In the genomic region with DNA sequence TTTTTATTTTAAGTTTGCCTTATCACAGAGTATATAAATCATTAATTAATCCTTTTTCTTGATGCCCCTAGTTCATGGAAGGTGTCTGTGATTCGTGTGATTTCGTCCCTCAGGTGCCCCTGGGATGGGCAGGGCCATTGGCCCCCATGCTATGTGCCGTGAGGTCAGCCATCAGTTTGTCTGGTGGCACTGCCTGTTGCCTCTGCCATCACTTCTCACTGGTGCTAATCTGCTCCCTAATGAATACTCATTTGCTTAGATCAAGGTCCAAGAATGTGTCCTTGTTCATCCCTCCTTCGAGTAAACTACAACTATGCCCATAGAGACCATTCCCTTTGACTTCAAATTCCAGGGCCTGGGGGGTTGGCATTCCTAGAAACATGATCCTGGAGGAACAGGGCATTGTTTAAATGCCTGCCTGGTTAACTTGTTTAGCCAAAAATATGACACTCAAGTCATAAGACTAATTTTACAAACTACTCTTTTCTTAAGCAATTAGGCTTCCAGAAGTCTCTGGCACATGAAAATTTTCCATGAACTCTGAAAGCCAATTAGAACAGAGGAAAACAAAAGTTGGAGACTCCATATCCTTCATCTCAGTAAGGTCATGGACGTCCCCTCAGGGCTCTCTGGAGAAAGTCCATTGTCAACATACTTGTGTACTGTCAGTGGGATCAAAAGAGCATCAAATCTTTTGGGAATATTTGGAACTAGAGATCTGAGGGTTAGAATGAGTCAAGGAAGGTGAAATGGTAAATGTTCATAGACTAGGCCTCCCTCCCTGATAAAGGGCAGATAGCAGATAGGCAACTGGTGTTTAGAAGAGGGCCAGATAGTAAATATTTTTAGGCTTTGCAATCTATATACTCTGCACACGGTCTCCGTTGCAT, we compare ENCODE assay signal across 21 cellular contexts.
DNase-seq lines count a peak whose midpoint lies in the region; ATAC-seq and TF ChIP-seq lines count a peak whose summit lies in the region.
"Had no signal": no experiment of that assay in that cellular context is flagged by ENCODE, and none has a peak within 500 bp of the region (broad histone marks: within the 10 kb centered on the region; RNA-seq: fewer than 3 reads in every experiment).

No MANE protein-coding gene starts in this region.

- H3K18ac ChIP-seq in trophoblast cell (ENCODE audit: low read length), result no peak overlapping the region

- peaks cover 5% of the 10 kb centered on the region for H3K27me3 ChIP-seq in adipocyte (replicated peaks; ENCODE audit: control insufficient read depth, insufficient read depth, low read length)
- no peaks in the 10 kb centered on the region for H3K27me3 ChIP-seq in heart right ventricle
- no peaks in the 10 kb centered on the region for H3K27me3 ChIP-seq in trophoblast cell (ENCODE audit: insufficient read depth, low read length)
- H3K27me3 ChIP-seq: body of pancreas had no signal

- no peak overlapping the region for H4K12ac ChIP-seq in trophoblast cell (ENCODE audit: low read depth, low read length)

- H3K9ac ChIP-seq in adipocyte (ENCODE audit: low read length) (no peak overlapping the region), trophoblast cell (ENCODE audit: low read length) (no peak overlapping the region)

- H3K9me3 ChIP-seq in adipocyte (ENCODE audit: control insufficient read depth, low read length) (no peaks in the 10 kb centered on the region), heart right ventricle (peaks cover 0 to 4% (median 0%) of the 10 kb centered on the region in 11 donors), trophoblast cell (ENCODE audit: insufficient read depth, low read depth, low read length) (peaks cover 4% of the 10 kb centered on the region)
- H3K9me3 ChIP-seq: body of pancreas, lower lobe of right lung had no signal

- DNase-seq in COLO829 (ENCODE audit: low spot score) (peak; percentile 66), adipocyte (ENCODE audit: low read depth) (peak; percentile 68), heart right ventricle (no peak), trophoblast cell (peak; percentile 90 to 97), Kasumi-1 (lab: John Stamatoyannopoulos, UW) (no peak)
- no peak for DNase-seq in stimulated activated naive B cell treated with anti-CD40 and anti-IgM and Interleukin-4, amounts not matched to agents 10 μg/mL and 1 μg/mL and 100 μg/mL, for 72 hours
- DNase-seq: ACHN; activated CD4-positive, alpha-beta T cell treated with anti-CD3 and anti-CD28 coated beads, Interleukin-2, amount 10 ng/mL, durations not matched to agents 24 days and 14 days; activated CD8-positive, alpha-beta memory T cell treated with anti-CD3 and anti-CD28 coated beads, Interleukin-2, amount 50 U/mL, for 48 hours; activated naive CD4-positive, alpha-beta T cell treated with Interleukin-2 at 50 U/mL for 16 hours; body of pancreas; CD4-positive, alpha-beta T cell; lower lobe of right lung; naive thymus-derived CD8-positive, alpha-beta T cell; NCI-H1694 treated with DMSO at 0.1 percent for 48 hours; RPMI8226; small intestine; stimulated activated CD4-positive, alpha-beta T cell treated with anti-CD3 and anti-CD28 coated beads, Interleukin-4, amount 100 ng/mL, for 4 hours had no signal

- no peak overlapping the region for H3K4me3 ChIP-seq in adipocyte (ENCODE audit: low read length)
- no peak overlapping the region for H3K4me3 ChIP-seq in heart right ventricle
- H3K4me3 ChIP-seq in trophoblast cell (ENCODE audit: low read depth, low read length), result no peak overlapping the region
- H3K4me3 ChIP-seq: body of pancreas, lower lobe of right lung had no signal

- ATAC-seq in heart right ventricle (peak; percentile 41 to 83 (median 74)), GM18502 (IDR thresholded peaks at IDR 0.05; ENCODE audit: poor library complexity, unreplicated experiment) (no peak), GM21717 (IDR thresholded peaks at IDR 0.05; ENCODE audit: unreplicated experiment) (no peak)
- ATAC-seq in stimulated activated naive B cell treated with anti-CD40 and anti-IgM and Interleukin-4, amounts not matched to agents 10 μg/mL and 1 μg/mL and 100 μg/mL, for 72 hours (replicated peaks), result no peak
- ATAC-seq: body of pancreas; lower lobe of right lung; naive thymus-derived CD8-positive, alpha-beta T cell had no signal

- no peaks in the 10 kb centered on the region for H3K36me3 ChIP-seq in adipocyte (ENCODE audit: control insufficient read depth, insufficient read depth, low read length, severe bottlenecking)
- H3K36me3 ChIP-seq in heart right ventricle, result no peaks in the 10 kb centered on the region
- no peaks in the 10 kb centered on the region for H3K36me3 ChIP-seq in trophoblast cell (ENCODE audit: control insufficient read depth in 1 of 2, insufficient read depth in 2 of 2, low read length in 2 of 2)
- H3K36me3 ChIP-seq: lower lobe of right lung had no signal

- peak overlapping the region; percentile 32 for H4K91ac ChIP-seq in trophoblast cell (ENCODE audit: low read depth, low read length)

- H2AK5ac ChIP-seq in trophoblast cell (ENCODE audit: low read length), result no peak overlapping the region

- no peak overlapping the region for H2BK5ac ChIP-seq in trophoblast cell (ENCODE audit: low read depth, low read length, poor library complexity)

- H3K23ac ChIP-seq in trophoblast cell (ENCODE audit: low read length), result no peak overlapping the region

- H3K27ac ChIP-seq in heart right ventricle (peak overlapping the region in 4 of 10 donors; percentile 16 to 48 (median 32)), trophoblast cell (ENCODE audit: low read depth, low read length) (peak overlapping the region; percentile 38)
- H3K27ac ChIP-seq: body of pancreas, lower lobe of right lung had no signal

- H3K27ac Mint-ChIP-seq in stimulated activated naive B cell treated with anti-CD40 and anti-IgM and Interleukin-4, amounts not matched to agents 10 μg/mL and 1 μg/mL and 100 μg/mL, for 72 hours, result no peak overlapping the region
- H3K27ac Mint-ChIP-seq: activated CD4-positive, alpha-beta T cell treated with anti-CD3 and anti-CD28 coated beads, Interleukin-2, amount 10 ng/mL, durations not matched to agents 24 days and 14 days; CD4-positive, alpha-beta T cell; dendritic cell treated with granulocyte-macrophage colony-stimulating factor and Interleukin-4, amounts not matched to agents 40 ng/mL and 50 ng/mL, for 4 days; naive thymus-derived CD8-positive, alpha-beta T cell had no signal

- no peak overlapping the region for H4K8ac ChIP-seq in trophoblast cell (ENCODE audit: low read depth, low read length)

- no peak overlapping the region for H3K4me2 ChIP-seq in trophoblast cell (ENCODE audit: low read length)

- peaks cover 19% of the 10 kb centered on the region for H3K4me1 ChIP-seq in adipocyte (ENCODE audit: control insufficient read depth, insufficient read depth, low read length)
- H3K4me1 ChIP-seq in heart right ventricle, result peaks cover 0 to 23% (median 4%) of the 10 kb centered on the region in 9 donors
- H3K4me1 ChIP-seq in trophoblast cell (ENCODE audit: control insufficient read depth in 1 of 2, insufficient read depth in 2 of 2, low read length in 2 of 2), result peaks cover 4 to 6% of the 10 kb centered on the region in 2 experiments
- H3K4me1 ChIP-seq: body of pancreas had no signal

- no peak overlapping the region for H3K14ac ChIP-seq in trophoblast cell (ENCODE audit: low read length)

- no peak overlapping the region for H3K4ac ChIP-seq in trophoblast cell (ENCODE audit: low read depth, low read length)

- H2BK12ac ChIP-seq in trophoblast cell (ENCODE audit: low read length), result no peak overlapping the region

- H3K36me3 Mint-ChIP-seq in stimulated activated naive B cell treated with anti-CD40 and anti-IgM and Interleukin-4, amounts not matched to agents 10 μg/mL and 1 μg/mL and 100 μg/mL, for 72 hours, result peaks cover 0 to 1% of the 10 kb centered on the region in 2 donors

- peaks cover 0 to 4% of the 10 kb centered on the region in 2 donors for H3K4me1 Mint-ChIP-seq in stimulated activated naive B cell treated with anti-CD40 and anti-IgM and Interleukin-4, amounts not matched to agents 10 μg/mL and 1 μg/mL and 100 μg/mL, for 72 hours
- H3K4me1 Mint-ChIP-seq: naive thymus-derived CD8-positive, alpha-beta T cell had no signal

- H3K79me2 ChIP-seq in trophoblast cell (ENCODE audit: control insufficient read depth, insufficient read depth, low read length, poor library complexity), result no peaks in the 10 kb centered on the region

- no peak for TF ChIP-seq CTCF in heart right ventricle (IDR thresholded peaks at IDR 0.05)

- no peaks in the 10 kb centered on the region for H3K79me1 ChIP-seq in trophoblast cell (ENCODE audit: low read length)

- H3K9me3 Mint-ChIP-seq in stimulated activated naive B cell treated with anti-CD40 and anti-IgM and Interleukin-4, amounts not matched to agents 10 μg/mL and 1 μg/mL and 100 μg/mL, for 72 hours, result peaks cover 0 to 3% of the 10 kb centered on the region in 2 donors
- H3K9me3 Mint-ChIP-seq: CD4-positive, alpha-beta T cell had no signal

- intact Hi-C loops in heart right ventricle (cut with DNase I), result no loop called here

- no peak overlapping the region for H3K4me3 Mint-ChIP-seq in stimulated activated naive B cell treated with anti-CD40 and anti-IgM and Interleukin-4, amounts not matched to agents 10 μg/mL and 1 μg/mL and 100 μg/mL, for 72 hours
- H3K4me3 Mint-ChIP-seq: activated CD4-positive, alpha-beta T cell treated with anti-CD3 and anti-CD28 coated beads, Interleukin-2, amount 10 ng/mL, durations not matched to agents 24 days and 14 days; CD4-positive, alpha-beta T cell; dendritic cell treated with granulocyte-macrophage colony-stimulating factor and Interleukin-4, amounts not matched to agents 40 ng/mL and 50 ng/mL, for 4 days had no signal

- H2BK120ac ChIP-seq in trophoblast cell (ENCODE audit: insufficient read depth, low read length, poor library complexity), result no peak overlapping the region

- no peak overlapping the region for H2AFZ ChIP-seq in trophoblast cell (ENCODE audit: insufficient read depth, low read length, poor library complexity)

- 72 to 76% methylated on average over 7 of the region's 7 CpGs for WGBS in heart right ventricle, 2 donors
- no CpG with 5 or more reads among the region's 7 CpGs for WGBS in trophoblast cell (ENCODE audit: extremely low coverage, insufficient coverage, insufficient read length)

- H3K27me3 Mint-ChIP-seq in stimulated activated naive B cell treated with anti-CD40 and anti-IgM and Interleukin-4, amounts not matched to agents 10 μg/mL and 1 μg/mL and 100 μg/mL, for 72 hours, result peaks cover 0 to 6% of the 10 kb centered on the region in 2 donors
- H3K27me3 Mint-ChIP-seq: CD4-positive, alpha-beta T cell; dendritic cell treated with granulocyte-macrophage colony-stimulating factor and Interleukin-4, amounts not matched to agents 40 ng/mL and 50 ng/mL, for 4 days; naive thymus-derived CD8-positive, alpha-beta T cell had no signal

Comparison
In these comparisons a context has a peak if more than half of its experiments do, and no peak if none do; other contexts are left out.
1. DNase-seq: peak in COLO829 (single experiment), adipocyte (single experiment) and trophoblast cell (2 of 2); none in heart right ventricle (0 of 2), stimulated activated naive B cell treated with anti-CD40 and anti-IgM and Interleukin-4, amounts not matched to agents 10 μg/mL and 1 μg/mL and 100 μg/mL, for 72 hours (single experiment) and Kasumi-1 (0 of 2).
2. ATAC-seq: peak in heart right ventricle (8 of 8); none in stimulated activated naive B cell treated with anti-CD40 and anti-IgM and Interleukin-4, amounts not matched to agents 10 μg/mL and 1 μg/mL and 100 μg/mL, for 72 hours (0 of 2), GM18502 (single experiment) and GM21717 (single experiment).